ENCODE assay signal across 20 cellular contexts in the genomic region with DNA sequence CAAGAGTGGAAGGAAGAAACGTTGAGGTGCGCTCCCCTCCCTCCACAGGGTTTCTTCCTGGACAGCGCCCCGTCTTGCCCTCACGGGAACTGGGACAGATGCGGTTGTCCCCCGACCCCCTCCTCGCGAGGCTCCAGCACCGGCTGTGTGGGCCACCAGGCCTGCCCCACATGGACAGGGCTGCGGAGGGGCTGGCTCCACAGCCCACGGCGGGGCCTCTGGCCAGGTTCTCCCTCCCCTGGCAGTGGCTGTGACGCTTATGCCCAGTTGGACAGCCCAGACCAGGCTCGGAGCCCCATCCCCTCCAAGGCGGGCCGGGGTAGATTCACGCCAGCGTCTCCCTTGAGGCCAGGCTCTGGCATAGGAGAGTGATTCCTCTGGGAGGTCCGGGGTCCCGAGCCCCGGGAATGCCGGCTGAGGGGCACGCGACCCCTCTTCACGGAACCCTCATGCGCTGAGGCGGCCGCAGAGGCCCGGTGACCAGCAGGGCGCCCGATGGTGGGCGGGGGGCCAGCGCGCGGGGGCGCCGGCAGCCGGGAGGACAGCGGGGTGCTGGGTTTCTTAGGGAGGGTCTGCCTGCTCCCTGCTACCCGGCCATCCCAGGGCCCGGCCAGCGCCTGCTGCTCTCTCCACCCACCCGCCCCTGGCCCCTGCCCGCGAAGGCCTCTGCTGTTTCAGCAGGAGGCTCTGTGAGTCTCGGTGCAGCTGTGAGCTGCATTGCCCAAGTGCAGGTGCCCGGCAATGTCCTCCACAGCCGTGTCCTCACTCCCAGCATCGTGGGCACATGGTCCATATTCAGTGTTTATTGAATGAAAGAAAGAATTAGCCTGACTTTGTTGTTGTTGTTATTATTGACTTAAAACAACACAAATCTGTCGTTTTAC. TPM values are rescaled to one million over a fixed set of nuclear protein-coding genes. Genes with fewer than 3 reads are reported as not detected.
DNase-seq lines count a peak whose midpoint lies in the region; ATAC-seq and TF ChIP-seq lines count a peak whose summit lies in the region.
"Had no signal": no experiment of that assay in that cellular context is flagged by ENCODE, and none has a peak within 500 bp of the region (broad histone marks: within the 10 kb centered on the region; RNA-seq: fewer than 3 reads in every experiment).

No MANE protein-coding gene starts in this region.

- H3K36me3 ChIP-seq in right atrium auricular region (no peaks in the 10 kb centered on the region), heart right ventricle (no peaks in the 10 kb centered on the region), osteoblast (ENCODE audit: insufficient read depth, low read length) (no peaks in the 10 kb centered on the region)

- no peak overlapping the region for H3K27ac ChIP-seq in right atrium auricular region
- H3K27ac ChIP-seq in heart right ventricle = no peak overlapping the region
- no peak overlapping the region for H3K27ac ChIP-seq in coronary artery
- H3K27ac ChIP-seq in osteoblast (ENCODE audit: low read depth, low read length) = no peak overlapping the region
- H3K27ac ChIP-seq: PC-9 had no signal

- H3K4me3 ChIP-seq in right atrium auricular region (no peak overlapping the region), heart right ventricle (no peak overlapping the region), coronary artery (no peak overlapping the region), osteoblast (ENCODE audit: insufficient read depth, low read length) (no peak overlapping the region)
- H3K4me3 ChIP-seq: PC-9 had no signal

- ATAC-seq in heart right ventricle = no peak
- ATAC-seq in activated T-cell treated with anti-CD3 and anti-CD28 coated beads, Interleukin-2, amount 50 U/mL, for 4 hours = no peak
- ATAC-seq: HCT116 had no signal

- H3K4me1 Mint-ChIP-seq in activated T-cell treated with anti-CD3 and anti-CD28 coated beads, Interleukin-2, amount 50 U/mL, for 4 hours (ENCODE audit: low read depth) = peaks cover 22% of the 10 kb centered on the region

- no peak overlapping the region for H2AFZ ChIP-seq in osteoblast (ENCODE audit: low read length)
- H2AFZ ChIP-seq: PC-9 had no signal

- DNase-seq in right atrium auricular region (ENCODE audit: low spot score) (peak; percentile 38), heart right ventricle (no peak), coronary artery (ENCODE audit: low spot score) (peak; percentile 57), osteoblast (ENCODE audit: insufficient read length, low spot score, missing footprints) (peak; percentile 47), D341Med (ENCODE audit: low spot score) (no peak)
- no peak for DNase-seq in activated T-cell treated with anti-CD3 and anti-CD28 coated beads, Interleukin-2, amount 50 U/mL, for 4 hours
- DNase-seq in stimulated activated CD4-positive, alpha-beta T cell treated with anti-CD3 and anti-CD28 coated beads, Interleukin-12 subunit alpha, Interleukin-12 subunit beta, amount 100 ng/mL, for 4 hours = no peak
- DNase-seq: CD4-positive, CD25-positive, alpha-beta regulatory T cell; DMS 273 treated with DMSO at 0.1 percent for 48 hours; DND-41; GOT3; NCI-H1105 treated with DMSO at 0.1 percent for 48 hours; NCI-H2029 treated with DMSO at 0.1 percent for 48 hours; NCI-H226; NCI-H510A treated with DMSO at 0.1 percent for 48 hours; NCI-H748 treated with DMSO at 0.1 percent for 48 hours; PC-9; RPMI8226; SIG-M5 had no signal

- H3K27me3 ChIP-seq in right atrium auricular region = no peaks in the 10 kb centered on the region
- H3K27me3 ChIP-seq in heart right ventricle = no peaks in the 10 kb centered on the region
- no peaks in the 10 kb centered on the region for H3K27me3 ChIP-seq in osteoblast (ENCODE audit: insufficient read depth, low read length)

- H3K9me3 Mint-ChIP-seq in activated T-cell treated with anti-CD3 and anti-CD28 coated beads, Interleukin-2, amount 50 U/mL, for 4 hours = no peaks in the 10 kb centered on the region
- H3K9me3 Mint-ChIP-seq: CD4-positive, CD25-positive, alpha-beta regulatory T cell had no signal

- no peak overlapping the region for H3K4me2 ChIP-seq in osteoblast (ENCODE audit: insufficient read depth, low read length)
- H3K4me2 ChIP-seq: PC-9 had no signal

- TF ChIP-seq CTCF in right atrium auricular region (IDR thresholded peaks at IDR 0.05) = no peak
- TF ChIP-seq CTCF in heart right ventricle (IDR thresholded peaks at IDR 0.05) = no peak
- no peak for TF ChIP-seq CTCF in coronary artery (IDR thresholded peaks at IDR 0.05)
- TF ChIP-seq CTCF in osteoblast (IDR thresholded peaks at IDR 0.05; ENCODE audit: extremely low read depth, low read depth, low read length) = no peak

- peaks cover 0 to 59% of the 10 kb centered on the region in 2 donors for H3K4me1 ChIP-seq in right atrium auricular region
- H3K4me1 ChIP-seq in heart right ventricle = peaks cover 8 to 76% (median 41%) of the 10 kb centered on the region in 9 donors
- H3K4me1 ChIP-seq in osteoblast (ENCODE audit: insufficient read depth, low read length) = peaks cover 25% of the 10 kb centered on the region

- H3K79me2 ChIP-seq in osteoblast (ENCODE audit: insufficient read depth, low read length) = no peaks in the 10 kb centered on the region

- intact Hi-C loops in heart right ventricle (cut with DNase I) = no loop called here

- H3K9me3 ChIP-seq in right atrium auricular region = no peaks in the 10 kb centered on the region
- H3K9me3 ChIP-seq in heart right ventricle = no peaks in the 10 kb centered on the region
- no peaks in the 10 kb centered on the region for H3K9me3 ChIP-seq in osteoblast (ENCODE audit: low read depth, low read length)

- no peak overlapping the region for H3K4me3 Mint-ChIP-seq in activated T-cell treated with anti-CD3 and anti-CD28 coated beads, Interleukin-2, amount 50 U/mL, for 4 hours
- H3K4me3 Mint-ChIP-seq: CD4-positive, CD25-positive, alpha-beta regulatory T cell had no signal

- 93% methylated on average over 47 to 51 of the region's 51 CpGs for WGBS in heart right ventricle, 2 donors

- H3K27me3 Mint-ChIP-seq in activated T-cell treated with anti-CD3 and anti-CD28 coated beads, Interleukin-2, amount 50 U/mL, for 4 hours (ENCODE audit: low read depth) = no peaks in the 10 kb centered on the region

- H3K36me3 Mint-ChIP-seq in activated T-cell treated with anti-CD3 and anti-CD28 coated beads, Interleukin-2, amount 50 U/mL, for 4 hours (ENCODE audit: insufficient read depth) = no peaks in the 10 kb centered on the region
- H3K36me3 Mint-ChIP-seq: CD4-positive, CD25-positive, alpha-beta regulatory T cell had no signal

- no peaks in the 10 kb centered on the region for H4K20me1 ChIP-seq in osteoblast (ENCODE audit: insufficient read depth, low read length)

RNA-seq across cellular contexts. Expression of gene GAS6, which starts 20.3 kb away (rescaled TPM):
- 100 to 1,000 TPM; 206 to 254 TPM for total RNA-seq in right atrium auricular region
- 100 to 1,000 TPM; 146 to 223 (median 174) TPM for total RNA-seq in heart right ventricle
- polyA plus RNA-seq in heart right ventricle = 100 to 1,000 TPM; 113 to 280 TPM
- total RNA-seq in osteoblast = 417 and 480 TPM in 2 replicates
- total RNA-seq in activated T-cell treated with anti-CD3 and anti-CD28 coated beads, Interleukin-2, amount 50 U/mL, for 4 hours = under 1 TPM; 0.61 to 0.84 (median 0.71) TPM

Comparison
In these comparisons a context has a peak if more than half of its experiments do, and no peak if none do; other contexts are left out.
1. DNase-seq: peak in right atrium auricular region (single experiment), coronary artery (single experiment) and osteoblast (single experiment); none in heart right ventricle (0 of 2), D341Med (single experiment), activated T-cell treated with anti-CD3 and anti-CD28 coated beads, Interleukin-2, amount 50 U/mL, for 4 hours (single experiment) and stimulated activated CD4-positive, alpha-beta T cell treated with anti-CD3 and anti-CD28 coated beads, Interleukin-12 subunit alpha, Interleukin-12 subunit beta, amount 100 ng/mL, for 4 hours (single experiment).
2. RNA of gene GAS6, which starts 20.3 kb away (total RNA-seq): 417 to 480 TPM in osteoblast, 206 to 254 TPM in right atrium auricular region and 146 to 223 TPM in heart right ventricle; 0.61 to 0.84 TPM in activated T-cell treated with anti-CD3 and anti-CD28 coated beads, Interleukin-2, amount 50 U/mL, for 4 hours; every median in the first group is over 10 times any median in the second.